ENCODE assay signal across 16 cellular contexts in the genomic region with DNA sequence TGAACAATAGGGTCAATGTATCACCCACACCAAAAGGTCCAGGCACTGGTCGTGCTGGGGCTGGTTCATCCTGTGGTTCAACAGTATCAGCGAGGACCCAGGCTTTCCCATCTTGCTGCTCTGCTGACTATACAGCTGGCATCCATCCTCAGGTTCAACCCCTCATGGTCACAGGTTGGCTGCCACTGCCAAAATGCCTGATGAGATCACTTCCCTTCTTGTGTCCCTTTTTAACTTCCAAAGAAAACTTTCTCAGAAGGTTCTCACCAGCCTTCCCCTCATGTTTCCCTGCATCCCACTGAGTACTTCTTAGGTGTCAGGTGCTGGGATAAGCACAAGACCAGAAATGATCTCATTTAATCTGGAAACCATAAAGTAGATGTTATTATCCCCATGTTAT.
"Had no signal": no experiment of that assay in that cellular context is flagged by ENCODE, and none has a peak within 500 bp of the region (broad histone marks: within the 10 kb centered on the region; RNA-seq: fewer than 3 reads in every experiment).

No MANE protein-coding gene starts in this region.

- H3K9me3 Mint-ChIP-seq: activated naive CD8-positive, alpha-beta T cell treated with anti-CD3 and anti-CD28 coated beads, Interleukin-2, amount 10 ng/mL, durations not matched to agents 7 days and 5 days; central memory CD8-positive, alpha-beta T cell; endodermal cell; nephron progenitor cell had no signal

- H3K27ac Mint-ChIP-seq: endodermal cell, nephron progenitor cell had no signal

- H3K9me3 ChIP-seq: heart left ventricle, sigmoid colon, upper lobe of right lung had no signal

- DNase-seq: activated effector memory CD4-positive, alpha-beta T cell treated with anti-CD3 and anti-CD28 coated beads, Interleukin-2, amount 50 U/mL, for 16 hours; activated naive CD8-positive, alpha-beta T cell treated with anti-CD3 and anti-CD28 coated beads, Interleukin-2, amount 10 ng/mL, durations not matched to agents 7 days and 5 days; endodermal cell; erythroblast; foreskin keratinocyte; heart left ventricle; mammary epithelial cell; nephron progenitor cell; sigmoid colon; stimulated activated CD4-positive, alpha-beta T cell treated with anti-CD3 and anti-CD28 coated beads, Interleukin-2, amount 100 ng/mL, for 24 hours; stimulated activated naive CD8-positive, alpha-beta T cell treated with anti-CD3 and anti-CD28 coated beads, Interleukin-15, Interleukin-2, amounts not matched to agents 100 U/mL and 50 U/mL, for 24 hours; T1000; upper lobe of right lung had no signal

- H3K4me3 ChIP-seq: heart left ventricle, sigmoid colon, upper lobe of right lung had no signal

- H3K4me3 Mint-ChIP-seq: activated naive CD8-positive, alpha-beta T cell treated with anti-CD3 and anti-CD28 coated beads, Interleukin-2, amount 10 ng/mL, durations not matched to agents 7 days and 5 days; central memory CD8-positive, alpha-beta T cell; endodermal cell; nephron progenitor cell had no signal

- H3K27ac ChIP-seq: foreskin keratinocyte, heart left ventricle, sigmoid colon, upper lobe of right lung, VCaP had no signal

- H3K27me3 ChIP-seq: foreskin keratinocyte, heart left ventricle, sigmoid colon, upper lobe of right lung had no signal

- H3K27me3 Mint-ChIP-seq: activated naive CD8-positive, alpha-beta T cell treated with anti-CD3 and anti-CD28 coated beads, Interleukin-2, amount 10 ng/mL, durations not matched to agents 7 days and 5 days; central memory CD8-positive, alpha-beta T cell had no signal

- ATAC-seq: foreskin keratinocyte; heart left ventricle; left lobe of liver; stimulated activated naive CD8-positive, alpha-beta T cell treated with anti-CD3 and anti-CD28 coated beads, Interleukin-15, Interleukin-2, amounts not matched to agents 100 U/mL and 50 U/mL, for 24 hours had no signal
